ENCODE assay signal across 8 cellular contexts in the genomic region with DNA sequence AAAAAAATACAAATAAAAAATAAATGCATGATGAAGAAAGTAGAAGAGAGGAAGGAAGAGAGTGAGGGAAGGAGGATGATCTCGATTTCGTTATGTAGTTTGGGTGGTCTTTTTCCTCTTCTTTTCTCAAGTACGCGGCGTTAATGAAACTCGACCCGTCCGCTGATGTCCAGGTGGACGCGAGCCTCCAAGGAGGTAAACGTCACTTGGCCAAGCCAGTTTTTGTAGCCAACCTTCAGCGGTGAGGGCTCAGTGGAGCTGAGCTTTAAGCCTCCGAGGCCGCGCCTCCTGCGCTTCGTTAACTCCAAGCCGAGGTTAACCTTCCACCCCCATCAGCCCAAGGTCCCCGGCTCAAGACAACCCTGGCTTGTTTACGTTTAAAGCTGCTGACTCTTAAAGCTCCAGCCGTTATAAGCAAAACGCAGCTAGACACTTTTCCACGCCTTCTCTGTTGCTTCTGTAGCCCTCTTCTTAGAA. TPM values are rescaled to one million over a fixed set of nuclear protein-coding genes. Genes with fewer than 3 reads are reported as not detected.
DNase-seq lines count a peak whose midpoint lies in the region; ATAC-seq and TF ChIP-seq lines count a peak whose summit lies in the region.

No MANE protein-coding gene starts in this region.

- DNase-seq in AG10803 (ENCODE audit: low read depth): no peak
- peak; percentile 58 for DNase-seq in GM19238 (ENCODE audit: insufficient read length, low spot score)
- peak; percentile 68 for DNase-seq in NCI-H82 treated with DMSO at 0.1 percent for 48 hours (lab: John Stamatoyannopoulos, UW; ENCODE audit: unreplicated experiment)
- DNase-seq in activated naive CD4-positive, alpha-beta T cell treated with anti-CD3 and anti-CD28 coated beads, Interleukin-2, amount 10 ng/mL, durations not matched to agents 7 days and 5 days: peak; percentile 60
- peak; percentile 38 for DNase-seq in left cardiac atrium
- peak; percentile 28 for DNase-seq in prostate gland (ENCODE audit: low spot score)
- no peak for DNase-seq in SKM-1 (lab: John Stamatoyannopoulos, UW; ENCODE audit: unreplicated experiment)

- intact Hi-C loops in left cardiac atrium (cut with DNase I) (loop anchor here in 1 of 2 donors (10.0 kb wide), 1 partner anchor 51 kb away; no protein-coding TSS in a partner anchor), prostate gland (cut with DNase I) (loop anchor here (10.0 kb wide), 2 partner anchors 51 to 719 kb away; no protein-coding TSS in a partner anchor)

- no peaks in the 10 kb centered on the region for H3K9me3 ChIP-seq in prostate gland

- H3K27me3 ChIP-seq in prostate gland (replicated peaks; ENCODE audit: insufficient read depth): no peaks in the 10 kb centered on the region

- TF ChIP-seq CTCF in AG10803 (conservative IDR thresholded peaks at IDR 0.05; ENCODE audit: low read length) (no peak), prostate gland (IDR thresholded peaks at IDR 0.05) (no peak)

- H3K36me3 Mint-ChIP-seq in activated naive CD4-positive, alpha-beta T cell treated with anti-CD3 and anti-CD28 coated beads, Interleukin-2, amount 10 ng/mL, durations not matched to agents 7 days and 5 days: peaks cover 4% of the 10 kb centered on the region

- no peaks in the 10 kb centered on the region for H3K4me1 ChIP-seq in prostate gland (replicated peaks)

- peak overlapping the region; percentile 17 to 92 for H3K27ac ChIP-seq in prostate gland

- peaks cover 36% of the 10 kb centered on the region for H3K4me1 Mint-ChIP-seq in activated naive CD4-positive, alpha-beta T cell treated with anti-CD3 and anti-CD28 coated beads, Interleukin-2, amount 10 ng/mL, durations not matched to agents 7 days and 5 days

- no peaks in the 10 kb centered on the region for H3K9me3 Mint-ChIP-seq in activated naive CD4-positive, alpha-beta T cell treated with anti-CD3 and anti-CD28 coated beads, Interleukin-2, amount 10 ng/mL, durations not matched to agents 7 days and 5 days

- ATAC-seq in left cardiac atrium (peak in 1 of 2 donors; percentile 8), GM18511 (IDR thresholded peaks at IDR 0.05; ENCODE audit: unreplicated experiment) (no peak)

- peak overlapping the region; percentile 81 for H3K4me3 Mint-ChIP-seq in activated naive CD4-positive, alpha-beta T cell treated with anti-CD3 and anti-CD28 coated beads, Interleukin-2, amount 10 ng/mL, durations not matched to agents 7 days and 5 days

- CTCF ChIA-PET in activated naive CD4-positive, alpha-beta T cell treated with anti-CD3 and anti-CD28 coated beads, Interleukin-2, amount 10 ng/mL, durations not matched to agents 7 days and 5 days (lab: Charles Lee): interaction anchor here (0.9 to 2.6 kb wide), 12 partner anchors 8 to 187 kb away, joined by 3 to 21 read pairs (median 5); a partner anchor contains a TSS

- H3K4me3 ChIP-seq in AG10803 (ENCODE audit: low read length) (peak overlapping the region; percentile 67), prostate gland (peak overlapping the region; percentile 77 to 88)

- H3K36me3 ChIP-seq in prostate gland: no peaks in the 10 kb centered on the region

- H3K27me3 Mint-ChIP-seq in activated naive CD4-positive, alpha-beta T cell treated with anti-CD3 and anti-CD28 coated beads, Interleukin-2, amount 10 ng/mL, durations not matched to agents 7 days and 5 days: peaks cover 4% of the 10 kb centered on the region

- peak overlapping the region; percentile 82 for H3K27ac Mint-ChIP-seq in activated naive CD4-positive, alpha-beta T cell treated with anti-CD3 and anti-CD28 coated beads, Interleukin-2, amount 10 ng/mL, durations not matched to agents 7 days and 5 days

- 13% methylated on average over 23 of the region's 23 CpGs for WGBS in prostate gland

- no peak for TF ChIP-seq POLR2A in prostate gland (IDR thresholded peaks at IDR 0.05)

RNA-seq across cellular contexts. Expression of a gene that starts 0.7 kb away (rescaled TPM):
- total RNA-seq in left cardiac atrium (10 to 100 TPM; 25.4 to 26.7 TPM), prostate gland (10 to 100 TPM; 30.0 to 44.4 TPM)

Comparison
In these comparisons a context has a peak if more than half of its experiments do, and no peak if none do; other contexts are left out.
1. DNase-seq: peak in GM19238 (single experiment), NCI-H82 treated with DMSO at 0.1 percent for 48 hours (single experiment), activated naive CD4-positive, alpha-beta T cell treated with anti-CD3 and anti-CD28 coated beads, Interleukin-2, amount 10 ng/mL, durations not matched to agents 7 days and 5 days (single experiment), left cardiac atrium (single experiment) and prostate gland (single experiment); none in AG10803 (single experiment) and SKM-1 (single experiment).